12 cellular contexts compared by ENCODE assay signal in the genomic region with DNA sequence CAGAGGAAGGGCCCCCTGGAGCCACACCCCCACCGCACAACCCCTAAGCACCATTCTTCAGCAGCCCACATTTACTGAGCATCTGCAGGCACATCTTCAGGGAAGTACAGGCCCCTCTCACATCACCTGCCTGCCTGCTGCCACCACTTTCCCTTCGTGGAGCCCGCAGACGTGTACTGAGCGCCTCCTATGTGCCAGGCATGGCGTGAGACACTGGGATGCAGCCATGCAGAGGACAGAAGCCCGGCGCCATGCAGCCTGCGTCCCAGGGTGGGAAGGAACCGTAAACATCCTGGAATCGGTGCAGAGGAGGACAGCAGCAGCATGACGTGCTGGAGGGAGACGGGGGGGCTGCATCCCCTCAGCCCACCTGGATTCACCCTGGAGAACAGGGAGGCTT.
DNase-seq lines count a peak whose midpoint lies in the region; ATAC-seq, FAIRE-seq and TF ChIP-seq lines count a peak whose summit lies in the region.
"Had no signal": no experiment of that assay in that cellular context is flagged by ENCODE, and none has a peak within 500 bp of the region (broad histone marks: within the 10 kb centered on the region; RNA-seq: fewer than 3 reads in every experiment).

No MANE protein-coding gene starts in this region.

- H3K4me3 ChIP-seq in AG04450 (ENCODE audit: low read depth, low read length) (no peak overlapping the region), epithelial cell of proximal tubule (ENCODE audit: low read depth, low read length) (no peak overlapping the region)

- H3K27me3 ChIP-seq in AG04450 (ENCODE audit: control insufficient read depth, insufficient read depth, low read length): peaks cover 50% of the 10 kb centered on the region

- H3K9me3 ChIP-seq in AG04450 (ENCODE audit: control insufficient read depth, insufficient read depth, low read length): peaks cover 8% of the 10 kb centered on the region

- no peak overlapping the region for H3K27ac ChIP-seq in AG04450 (ENCODE audit: low read depth, low read length)

- DNase-seq in AG04450 (ENCODE audit: low read depth, low spot score) (no peak), GM10248 (ENCODE audit: extremely low spot score) (no peak), NCI-H524 (lab: John Stamatoyannopoulos, UW) (peak; percentile 84 to 92), epithelial cell of proximal tubule (ENCODE audit: low read depth) (no peak), urothelium cell line (ENCODE audit: low spot score) (no peak), kidney glomerular epithelial cell (lab: John Stamatoyannopoulos, UW) (no peak)
- DNase-seq: activated CD4-positive, alpha-beta T cell treated with anti-CD3 and anti-CD28 coated beads, Interleukin-2, amount 50 U/mL, for 48 hours; CD4-positive, alpha-beta memory T cell; hypothalamus; retina had no signal

- TF ChIP-seq CTCF in AG04450 (IDR thresholded peaks at IDR 0.05; ENCODE audit: low read depth, low read length) (0 out of 2 replicates have a peak, but pooled peaks have one; percentile 9), GM10248 (IDR thresholded peaks at IDR 0.05; ENCODE audit: control extremely low read depth, extremely low read depth, low read depth, missing control alignments) (peak; percentile 24), epithelial cell of proximal tubule (conservative IDR thresholded peaks at IDR 0.05; ENCODE audit: low read depth, low read length) (peak; percentile 37)

- no peak for FAIRE-seq in urothelium cell line (lab: Jason Lieb, UNC)

- CTCF ChIA-PET in AG04450 (lab: Charles Lee): interaction anchor here (1.0 kb wide), 1 partner anchor 13 kb away, joined by 3 read pairs; no protein-coding TSS in a partner anchor
- CTCF ChIA-PET in GM10248 (lab: Yijun Ruan, JAX): interaction anchor here (2.3 kb wide), 1 partner anchor 14 kb away, joined by 15 read pairs; no protein-coding TSS in a partner anchor

- ATAC-seq in HG03469 (IDR thresholded peaks at IDR 0.05; ENCODE audit: unreplicated experiment): no peak
- ATAC-seq in HG03565 (IDR thresholded peaks at IDR 0.05; ENCODE audit: unreplicated experiment): no peak

- POLR2A ChIA-PET in AG04450 (lab: Yijun Ruan, JAX): no interaction called here
- POLR2A ChIA-PET in GM10248 (lab: Yijun Ruan, JAX): no interaction called here

Comparison
In these comparisons a context has a peak if more than half of its experiments do, and no peak if none do; other contexts are left out.
1. DNase-seq: peak in NCI-H524 (2 of 2); none in AG04450 (single experiment), GM10248 (single experiment), epithelial cell of proximal tubule (single experiment), urothelium cell line (single experiment) and kidney glomerular epithelial cell (single experiment).
2. Peak in every context shown above with its lines, with median percentiles within 50 percentile points of each other: CTCF ChIP-seq.